In genomic region chrX:17553451-17553850, GRCh38 we compare ENCODE assay signal across 1 cellular context.
TF ChIP-seq lines count a peak whose summit lies in the region.

No MANE protein-coding gene starts in this region.

TF ChIP-seq in HepG2, 621 proteins besides CTCF, POLR2A, EP300 and RAD21 (continued from another document):
- no peak for TF ChIP-seq RERE (CRISPR knock-in tag; IDR thresholded peaks at IDR 0.05; ENCODE audit: low read depth)
- no peak for TF ChIP-seq CSRNP1 (CRISPR knock-in tag; IDR thresholded peaks at IDR 0.05)
